ENCODE assay signal across 8 cellular contexts in genomic region chr1:21534674-21535378, GRCh38. TPM values are rescaled to one million over a fixed set of nuclear protein-coding genes. Genes with fewer than 3 reads are reported as not detected.
A peak's percentile ranks its signal among the peaks of the same experiment; 100 is the strongest.
DNase-seq lines count a peak whose midpoint lies in the region; TF ChIP-seq lines count a peak whose summit lies in the region.

No MANE protein-coding gene starts in this region.

- no peaks in the 10 kb centered on the region for H3K9me2 ChIP-seq in Loucy (replicated peaks; ENCODE audit: low read depth, low read length)

- H3K79me2 ChIP-seq in Loucy (ENCODE audit: insufficient read depth, low read length) = no peaks in the 10 kb centered on the region

- H3K9me3 Mint-ChIP-seq in activated CD4-positive, alpha-beta T cell treated with anti-CD3 and anti-CD28 coated beads, Interleukin-2, amount 10 ng/mL, durations not matched to agents 7 days and 5 days = no peaks in the 10 kb centered on the region
- no peaks in the 10 kb centered on the region for H3K9me3 Mint-ChIP-seq in T-helper 1 cell treated with Interleukin-12 subunit alpha and Interleukin-12 subunit beta and Interleukin-4 antibody, amounts not matched to agents 30 μg/mL and 1 μg/mL, for 36 hours
- H3K9me3 Mint-ChIP-seq in glutamatergic neuron (ENCODE audit: unreplicated experiment) = no peaks in the 10 kb centered on the region

- no peaks in the 10 kb centered on the region for H3K36me3 Mint-ChIP-seq in activated CD4-positive, alpha-beta T cell treated with anti-CD3 and anti-CD28 coated beads, Interleukin-2, amount 10 ng/mL, durations not matched to agents 7 days and 5 days (ENCODE audit: low read depth)
- no peaks in the 10 kb centered on the region for H3K36me3 Mint-ChIP-seq in T-helper 1 cell treated with Interleukin-12 subunit alpha and Interleukin-12 subunit beta and Interleukin-4 antibody, amounts not matched to agents 30 μg/mL and 1 μg/mL, for 36 hours (ENCODE audit: low read depth)
- H3K36me3 Mint-ChIP-seq in glutamatergic neuron (ENCODE audit: unreplicated experiment) = no peaks in the 10 kb centered on the region

- H2AFZ ChIP-seq in Loucy (ENCODE audit: low read length) = 0 out of 2 replicates have a peak overlapping the region, but pooled peaks have one; percentile 37

- no peaks in the 10 kb centered on the region for H3K9me3 ChIP-seq in Loucy (ENCODE audit: insufficient read depth, low read depth, low read length)

- no peaks in the 10 kb centered on the region for H3K4me1 ChIP-seq in Loucy (ENCODE audit: insufficient read depth, low read length, poor library complexity, severe bottlenecking)

- H3K4me3 ChIP-seq in Loucy (ENCODE audit: low read length, poor library complexity, severe bottlenecking) = no peak overlapping the region

- H3K4me1 Mint-ChIP-seq in activated CD4-positive, alpha-beta T cell treated with anti-CD3 and anti-CD28 coated beads, Interleukin-2, amount 10 ng/mL, durations not matched to agents 7 days and 5 days = no peaks in the 10 kb centered on the region
- H3K4me1 Mint-ChIP-seq in T-helper 1 cell treated with Interleukin-12 subunit alpha and Interleukin-12 subunit beta and Interleukin-4 antibody, amounts not matched to agents 30 μg/mL and 1 μg/mL, for 36 hours (ENCODE audit: low read depth) = peaks cover 2% of the 10 kb centered on the region
- peaks cover 14% of the 10 kb centered on the region for H3K4me1 Mint-ChIP-seq in glutamatergic neuron (ENCODE audit: low read depth, unreplicated experiment)

- no peaks in the 10 kb centered on the region for H4K20me1 ChIP-seq in Loucy (ENCODE audit: insufficient read depth, low read length, poor library complexity, severe bottlenecking)

- CTCF ChIA-PET in activated CD4-positive, alpha-beta T cell treated with anti-CD3 and anti-CD28 coated beads, Interleukin-2, amount 10 ng/mL, durations not matched to agents 7 days and 5 days (lab: Charles Lee) = interaction anchor here (1.0 kb wide), 1 partner anchor 320 kb away, joined by 3 read pairs; no protein-coding TSS in a partner anchor

- no peak overlapping the region for H3K4me3 Mint-ChIP-seq in activated CD4-positive, alpha-beta T cell treated with anti-CD3 and anti-CD28 coated beads, Interleukin-2, amount 10 ng/mL, durations not matched to agents 7 days and 5 days
- no peak overlapping the region for H3K4me3 Mint-ChIP-seq in T-helper 1 cell treated with Interleukin-12 subunit alpha and Interleukin-12 subunit beta and Interleukin-4 antibody, amounts not matched to agents 30 μg/mL and 1 μg/mL, for 36 hours
- H3K4me3 Mint-ChIP-seq in glutamatergic neuron (ENCODE audit: unreplicated experiment) = no peak overlapping the region

- no peaks in the 10 kb centered on the region for H3K36me3 ChIP-seq in Loucy (ENCODE audit: insufficient read depth, low read length)

- no peaks in the 10 kb centered on the region for H3F3A ChIP-seq in Loucy (ENCODE audit: low read depth)

- POLR2A ChIA-PET in activated CD4-positive, alpha-beta T cell treated with anti-CD3 and anti-CD28 coated beads, Interleukin-2, amount 10 ng/mL, durations not matched to agents 7 days and 5 days (lab: Charles Lee) = no interaction called here

- TF ChIP-seq CTCF in Loucy (conservative IDR thresholded peaks at IDR 0.05; ENCODE audit: low read length) (peak; percentile 79), glutamatergic neuron (IDR thresholded peaks at IDR 0.05; ENCODE audit: partially characterized antibody, unreplicated experiment) (peak; percentile 17)

- no peak overlapping the region for H3K27ac Mint-ChIP-seq in activated CD4-positive, alpha-beta T cell treated with anti-CD3 and anti-CD28 coated beads, Interleukin-2, amount 10 ng/mL, durations not matched to agents 7 days and 5 days
- peak overlapping the region; percentile 15 for H3K27ac Mint-ChIP-seq in T-helper 1 cell treated with Interleukin-12 subunit alpha and Interleukin-12 subunit beta and Interleukin-4 antibody, amounts not matched to agents 30 μg/mL and 1 μg/mL, for 36 hours
- H3K27ac Mint-ChIP-seq in glutamatergic neuron (ENCODE audit: unreplicated experiment) = no peak overlapping the region

- DNase-seq in activated CD4-positive, alpha-beta T cell treated with anti-CD3 and anti-CD28 coated beads, Interleukin-2, amount 10 ng/mL, durations not matched to agents 7 days and 5 days = peak; percentile 41
- no peak for DNase-seq in activated CD4-positive, alpha-beta T cell treated with anti-CD3 and anti-CD28 coated beads, Interleukin-2, amount 50 U/mL, for 4 hours
- no peak for DNase-seq in glutamatergic neuron
- DNase-seq in stromal cell of bone marrow (ENCODE audit: low read depth) = peak; percentile 14
- no peak for DNase-seq in GOT3 (lab: John Stamatoyannopoulos, UW)
- DNase-seq in anterior cingulate cortex (lab: John Stamatoyannopoulos, UW) = no peak

- H3K9ac ChIP-seq in Loucy (ENCODE audit: low read depth, low read length, poor library complexity, severe bottlenecking) = no peak overlapping the region

- H3K27me3 ChIP-seq in Loucy (ENCODE audit: insufficient read depth, low read length, poor library complexity, severe bottlenecking) = no peaks in the 10 kb centered on the region

- peaks cover 30% of the 10 kb centered on the region for H3K27me3 Mint-ChIP-seq in activated CD4-positive, alpha-beta T cell treated with anti-CD3 and anti-CD28 coated beads, Interleukin-2, amount 10 ng/mL, durations not matched to agents 7 days and 5 days
- peaks cover 21% of the 10 kb centered on the region for H3K27me3 Mint-ChIP-seq in T-helper 1 cell treated with Interleukin-12 subunit alpha and Interleukin-12 subunit beta and Interleukin-4 antibody, amounts not matched to agents 30 μg/mL and 1 μg/mL, for 36 hours (ENCODE audit: low read depth)
- peaks cover 4% of the 10 kb centered on the region for H3K27me3 Mint-ChIP-seq in glutamatergic neuron (ENCODE audit: unreplicated experiment)

- no peak overlapping the region for H3K4me2 ChIP-seq in Loucy (ENCODE audit: low read depth, low read length, poor library complexity, severe bottlenecking)

RNA-seq across cellular contexts. Expression of gene ALPL, which starts 25.6 kb away (rescaled TPM):
- total RNA-seq in activated CD4-positive, alpha-beta T cell treated with anti-CD3 and anti-CD28 coated beads, Interleukin-2, amount 10 ng/mL, durations not matched to agents 7 days and 5 days = not detected
- 10.0 TPM for total RNA-seq in glutamatergic neuron (ENCODE audit: unreplicated experiment)

Comparison
In these comparisons a context has a peak if more than half of its experiments do, and no peak if none do; other contexts are left out.
1. DNase-seq: peak in activated CD4-positive, alpha-beta T cell treated with anti-CD3 and anti-CD28 coated beads, Interleukin-2, amount 10 ng/mL, durations not matched to agents 7 days and 5 days (single experiment) and stromal cell of bone marrow (single experiment); none in activated CD4-positive, alpha-beta T cell treated with anti-CD3 and anti-CD28 coated beads, Interleukin-2, amount 50 U/mL, for 4 hours (0 of 2), glutamatergic neuron (single experiment), GOT3 (single experiment) and anterior cingulate cortex (0 of 58).
2. RNA of gene ALPL, which starts 25.6 kb away (total RNA-seq): 10.0 TPM in glutamatergic neuron (single experiment); not detected in activated CD4-positive, alpha-beta T cell treated with anti-CD3 and anti-CD28 coated beads, Interleukin-2, amount 10 ng/mL, durations not matched to agents 7 days and 5 days; every median in the first group is over 10 times any median in the second.